11 cellular contexts compared by ENCODE assay signal in the genomic region with DNA sequence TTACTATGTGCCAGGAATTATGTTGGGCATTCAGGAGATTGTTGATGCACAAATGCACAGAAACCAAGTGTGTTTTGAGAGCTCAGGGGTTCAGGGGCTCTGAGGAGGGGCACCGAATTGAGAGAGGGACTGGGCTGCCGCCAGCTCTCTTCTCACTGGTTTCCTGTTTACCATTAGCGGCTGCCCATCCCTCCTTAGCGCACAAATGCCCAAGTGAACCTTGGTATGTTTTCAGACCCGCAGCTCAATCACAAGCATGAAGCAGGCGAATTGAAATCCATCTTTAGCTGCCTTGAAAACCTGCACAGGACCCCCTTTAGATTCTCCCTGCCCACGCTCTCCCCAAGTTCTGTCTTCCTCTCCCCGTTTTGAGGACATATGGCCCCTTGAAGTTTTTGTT.
DNase-seq lines count a peak whose midpoint lies in the region; ATAC-seq and TF ChIP-seq lines count a peak whose summit lies in the region.
"Had no signal": no experiment of that assay in that cellular context is flagged by ENCODE, and none has a peak within 500 bp of the region (broad histone marks: within the 10 kb centered on the region; RNA-seq: fewer than 3 reads in every experiment).

No MANE protein-coding gene starts in this region.

- no peak overlapping the region for H3K9ac ChIP-seq in endodermal cell (ENCODE audit: extremely low read depth, low read length, poor library complexity, severe bottlenecking)

- no peaks in the 10 kb centered on the region for H3K36me3 Mint-ChIP-seq in endodermal cell (ENCODE audit: low read depth)

- TF ChIP-seq CTCF in endodermal cell (conservative IDR thresholded peaks at IDR 0.05) = no peak
- TF ChIP-seq CTCF in prostate gland (IDR thresholded peaks at IDR 0.05) = no peak

- peak overlapping the region; percentile 65 for H3K4me3 Mint-ChIP-seq in endodermal cell

- DNase-seq in DMS53 treated with DMSO at 0.1 percent for 48 hours (lab: John Stamatoyannopoulos, UW; ENCODE audit: unreplicated experiment) (peak; percentile 51), NCI-H2029 (lab: John Stamatoyannopoulos, UW) (peak; percentile 43), endodermal cell (no peak), prostate gland (ENCODE audit: low spot score) (no peak)
- DNase-seq in stimulated activated CD4-positive, alpha-beta T cell treated with anti-CD3 and anti-CD28 coated beads, Interleukin-1b, Interleukin-23, amount 100 ng/mL, for 48 hours = no peak
- DNase-seq: activated CD8-positive, alpha-beta memory T cell treated with anti-CD3 and anti-CD28 coated beads, Interleukin-2, amount 50 U/mL, for 4 hours; GDM1; SIG-M5 had no signal

- peaks cover 11% of the 10 kb centered on the region for H3K27me3 Mint-ChIP-seq in endodermal cell (ENCODE audit: insufficient read depth)

- H3K27me3 ChIP-seq in endodermal cell (ENCODE audit: control insufficient read depth, insufficient read depth, low read length, poor library complexity, severe bottlenecking) (no peaks in the 10 kb centered on the region), prostate gland (replicated peaks; ENCODE audit: insufficient read depth) (no peaks in the 10 kb centered on the region)
- H3K27me3 ChIP-seq: MG63 had no signal

- ATAC-seq in HG02840 (IDR thresholded peaks at IDR 0.05; ENCODE audit: low FRiP score, unreplicated experiment) (no peak), GM19397 (IDR thresholded peaks at IDR 0.05; ENCODE audit: unreplicated experiment) (no peak)

- H3K9me3 Mint-ChIP-seq in endodermal cell = no peaks in the 10 kb centered on the region

- WGBS in endodermal cell (ENCODE audit: insufficient coverage in 1 of 2, insufficient read length in 1 of 2), 2 experiments = 54 to 69% methylated on average over 5 to 8 of the region's 8 CpGs
- 35% methylated on average over 8 of the region's 8 CpGs for WGBS in prostate gland

- H3K4me1 ChIP-seq in endodermal cell (ENCODE audit: control insufficient read depth, insufficient read depth, low read length) = peaks cover 11% of the 10 kb centered on the region
- peaks cover 4% of the 10 kb centered on the region for H3K4me1 ChIP-seq in prostate gland (replicated peaks)

- intact Hi-C loops in prostate gland (cut with DNase I) = loop anchor here (1.0 to 10.0 kb wide), 3 partner anchors 214 to 622 kb away; no protein-coding TSS in a partner anchor

- H3K9me3 ChIP-seq in endodermal cell (ENCODE audit: control insufficient read depth, low read length) (no peaks in the 10 kb centered on the region), prostate gland (no peaks in the 10 kb centered on the region)
- H3K9me3 ChIP-seq: MG63 had no signal

- no peak for TF ChIP-seq POLR2A in prostate gland (IDR thresholded peaks at IDR 0.05)

- H3K36me3 ChIP-seq in endodermal cell (ENCODE audit: control insufficient read depth, insufficient read depth, low read length) = no peaks in the 10 kb centered on the region
- H3K36me3 ChIP-seq in prostate gland = no peaks in the 10 kb centered on the region
- H3K36me3 ChIP-seq: MG63 had no signal

- peak overlapping the region; percentile 37 for H3K27ac Mint-ChIP-seq in endodermal cell

- H3K4me1 Mint-ChIP-seq in endodermal cell = peaks cover 39% of the 10 kb centered on the region

- H3K4me3 ChIP-seq in endodermal cell (ENCODE audit: low read length) (no peak overlapping the region), prostate gland (no peak overlapping the region)

- H3K27ac ChIP-seq in endodermal cell (ENCODE audit: low read depth, low read length) = no peak overlapping the region
- H3K27ac ChIP-seq in prostate gland = peak overlapping the region; percentile 83 to 92

Comparison
In these comparisons a context has a peak if more than half of its experiments do, and no peak if none do; other contexts are left out.
1. DNase-seq: peak in DMS53 treated with DMSO at 0.1 percent for 48 hours (single experiment) and NCI-H2029 (single experiment); none in endodermal cell (single experiment), prostate gland (single experiment) and stimulated activated CD4-positive, alpha-beta T cell treated with anti-CD3 and anti-CD28 coated beads, Interleukin-1b, Interleukin-23, amount 100 ng/mL, for 48 hours (single experiment).